In the genomic region with DNA sequence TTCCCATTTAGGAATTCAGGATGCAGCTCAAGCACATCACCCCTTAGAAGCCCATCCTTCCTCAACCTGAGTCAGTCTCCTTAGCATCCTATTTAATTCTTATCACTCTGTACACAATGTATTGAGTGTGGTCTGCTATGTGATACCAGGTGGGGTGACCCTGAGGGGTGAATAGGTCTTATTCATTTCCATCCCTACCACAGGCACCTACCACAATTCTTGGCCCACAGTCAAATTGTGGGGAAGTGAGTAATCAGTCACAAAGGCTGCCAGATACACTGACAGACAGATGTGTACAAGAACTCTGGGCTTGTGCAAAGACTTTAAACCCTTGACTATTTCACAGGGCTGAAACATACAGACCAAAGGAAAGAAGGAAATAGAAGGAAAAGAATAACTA, we compare ENCODE assay signal across 8 cellular contexts.
DNase-seq lines count a peak whose midpoint lies in the region; ATAC-seq and TF ChIP-seq lines count a peak whose summit lies in the region.

No MANE protein-coding gene starts in this region.

- DNase-seq in SW480 (ENCODE audit: low spot score) (peak; percentile 60), osteoblast (ENCODE audit: insufficient read length, low spot score, missing footprints) (no peak), type B pancreatic cell (ENCODE audit: extremely low spot score, unreplicated experiment) (no peak), SK-N-DZ (ENCODE audit: low spot score) (no peak)

- ATAC-seq in GM18873 (IDR thresholded peaks at IDR 0.05; ENCODE audit: low FRiP score, unreplicated experiment) (peak; percentile 63), HG03095 (IDR thresholded peaks at IDR 0.05; ENCODE audit: unreplicated experiment) (peak; percentile 77), GM18505 (IDR thresholded peaks at IDR 0.05; ENCODE audit: unreplicated experiment) (no peak)

- H3K9me3 Mint-ChIP-seq in type B pancreatic cell, result no peaks in the 10 kb centered on the region

- no peaks in the 10 kb centered on the region for H3K27me3 ChIP-seq in osteoblast (ENCODE audit: insufficient read depth, low read length)

- H3K4me3 ChIP-seq in mesodermal cell (ENCODE audit: extremely low read depth, insufficient read depth, low read length, poor library complexity, severe bottlenecking), result no peak overlapping the region
- H3K4me3 ChIP-seq in osteoblast (ENCODE audit: insufficient read depth, low read length), result no peak overlapping the region

- H3K36me3 ChIP-seq in mesodermal cell (ENCODE audit: control insufficient read depth, insufficient read depth, low read length), result no peaks in the 10 kb centered on the region
- no peaks in the 10 kb centered on the region for H3K36me3 ChIP-seq in osteoblast (ENCODE audit: insufficient read depth, low read length)

- no peaks in the 10 kb centered on the region for H4K20me1 ChIP-seq in osteoblast (ENCODE audit: insufficient read depth, low read length)

- H3K79me2 ChIP-seq in osteoblast (ENCODE audit: insufficient read depth, low read length), result no peaks in the 10 kb centered on the region

- H3K27me3 Mint-ChIP-seq in type B pancreatic cell, result no peaks in the 10 kb centered on the region

- H3K4me2 ChIP-seq in osteoblast (ENCODE audit: insufficient read depth, low read length), result no peak overlapping the region

- no peak overlapping the region for H2AFZ ChIP-seq in osteoblast (ENCODE audit: low read length)

- no peak overlapping the region for H3K4me3 Mint-ChIP-seq in type B pancreatic cell

- H3K4me1 ChIP-seq in mesodermal cell (ENCODE audit: control insufficient read depth, insufficient read depth, low read length, poor library complexity, severe bottlenecking) (peaks cover 15% of the 10 kb centered on the region), osteoblast (ENCODE audit: insufficient read depth, low read length) (no peaks in the 10 kb centered on the region)

- TF ChIP-seq POLR2A in GM18505 (IDR thresholded peaks at IDR 0.05; ENCODE audit: borderline replicate concordance, extremely low read depth, insufficient read depth, insufficient read length), result no peak

- TF ChIP-seq CTCF in osteoblast (IDR thresholded peaks at IDR 0.05; ENCODE audit: extremely low read depth, low read depth, low read length) (no peak), type B pancreatic cell (conservative IDR thresholded peaks at IDR 0.05) (no peak)

- peaks cover 33% of the 10 kb centered on the region for H3K4me1 Mint-ChIP-seq in type B pancreatic cell (ENCODE audit: unreplicated experiment)

- no peak overlapping the region for H3K27ac Mint-ChIP-seq in type B pancreatic cell

- H3K36me3 Mint-ChIP-seq in type B pancreatic cell, result peaks cover 13% of the 10 kb centered on the region

- H3K9me3 ChIP-seq in mesodermal cell (ENCODE audit: control insufficient read depth, low read length) (no peaks in the 10 kb centered on the region), osteoblast (ENCODE audit: low read depth, low read length) (no peaks in the 10 kb centered on the region)

- peak overlapping the region; percentile 33 for H3K27ac ChIP-seq in mesodermal cell (ENCODE audit: low read depth, low read length, severe bottlenecking)
- H3K27ac ChIP-seq in osteoblast (ENCODE audit: low read depth, low read length), result no peak overlapping the region
